In the genomic region with DNA sequence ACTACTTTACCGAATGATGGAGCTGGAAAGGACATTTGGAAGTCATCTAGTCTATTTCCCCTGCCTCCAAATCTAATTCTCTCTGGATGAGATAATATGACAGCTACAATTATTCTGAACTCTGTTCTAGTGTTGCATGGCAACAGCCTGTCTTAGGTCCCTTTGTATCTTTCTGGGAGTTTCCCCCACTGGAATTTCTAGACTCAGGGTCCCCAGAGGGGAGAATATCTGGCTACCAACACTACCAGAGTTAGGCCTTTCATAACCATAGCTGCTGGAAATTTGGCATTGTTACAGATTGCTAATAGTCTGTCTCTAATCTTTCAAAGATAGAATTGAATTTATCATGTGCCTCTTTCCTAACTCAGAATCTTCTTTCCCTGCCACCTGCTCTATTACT, we compare ENCODE assay signal across 11 cellular contexts. TPM values are rescaled to one million over a fixed set of nuclear protein-coding genes. Genes with fewer than 3 reads are reported as not detected.
DNase-seq lines count a peak whose midpoint lies in the region; ATAC-seq, FAIRE-seq and TF ChIP-seq lines count a peak whose summit lies in the region.
"Had no signal": no experiment of that assay in that cellular context is flagged by ENCODE, and none has a peak within 500 bp of the region (broad histone marks: within the 10 kb centered on the region; RNA-seq: fewer than 3 reads in every experiment).

No MANE protein-coding gene starts in this region.

- no peak for FAIRE-seq in astrocyte (lab: Jason Lieb, UNC)
- no peak for FAIRE-seq in pancreas (lab: Jason Lieb, UNC)
- no peak for FAIRE-seq in HTR-8/SVneo (lab: Jason Lieb, UNC)

- H3K27ac ChIP-seq in left ventricle myocardium inferior (replicated peaks) (peak overlapping the region; percentile 96), astrocyte (ENCODE audit: low read depth, low read length) (peak overlapping the region; percentile 50), pancreas (no peak overlapping the region)

- H3K4me1 Mint-ChIP-seq in astrocyte (ENCODE audit: low read depth, unreplicated experiment) (peaks cover 37% of the 10 kb centered on the region), naive B cell (peaks cover 65 to 83% (median 70%) of the 10 kb centered on the region in 3 donors), mesothelial cell of epicardium (peaks cover 16% of the 10 kb centered on the region)

- intact Hi-C loops in left ventricle myocardium inferior (cut with micrococcal nuclease), result no loop called here
- intact Hi-C loops in Right ventricle myocardium inferior (cut with DNase I), result no loop called here
- intact Hi-C loops in pancreas (cut with DNase I), result no loop called here

- 48 to 68% methylated on average over 1 of the region's 1 CpG for WGBS in pancreas, 2 donors

- TF ChIP-seq CTCF in left ventricle myocardium inferior (IDR thresholded peaks at IDR 0.05; ENCODE audit: borderline replicate concordance) (no peak), astrocyte (IDR thresholded peaks at IDR 0.05; ENCODE audit: insufficient read depth, low read depth, low read length) (no peak), pancreas (IDR thresholded peaks at IDR 0.05) (no peak), mesothelial cell of epicardium (IDR thresholded peaks at IDR 0.05; ENCODE audit: unreplicated experiment) (no peak)

- no peaks in the 10 kb centered on the region for H3K9me3 Mint-ChIP-seq in astrocyte (ENCODE audit: unreplicated experiment)
- H3K9me3 Mint-ChIP-seq in naive B cell, result peaks cover 0 to 2% (median 0%) of the 10 kb centered on the region in 7 donors
- H3K9me3 Mint-ChIP-seq in mesothelial cell of epicardium, result peaks cover 26% of the 10 kb centered on the region

- peak overlapping the region; percentile 55 for H3K9ac ChIP-seq in astrocyte (ENCODE audit: low read length)

- H4K20me1 ChIP-seq in astrocyte (ENCODE audit: insufficient read depth, low read length), result peaks cover 74% of the 10 kb centered on the region

- H3K36me3 ChIP-seq in left ventricle myocardium inferior (no peaks in the 10 kb centered on the region), astrocyte (ENCODE audit: insufficient read depth, low read length) (peaks cover 9% of the 10 kb centered on the region), pancreas (no peaks in the 10 kb centered on the region)

- H3K36me3 Mint-ChIP-seq in astrocyte (ENCODE audit: low read depth, unreplicated experiment), result peaks cover 5% of the 10 kb centered on the region
- peaks cover 0 to 32% of the 10 kb centered on the region in 2 donors for H3K36me3 Mint-ChIP-seq in naive B cell
- peaks cover 1% of the 10 kb centered on the region for H3K36me3 Mint-ChIP-seq in mesothelial cell of epicardium

- H3K79me2 ChIP-seq in astrocyte (ENCODE audit: insufficient read depth, low read length), result peaks cover 92% of the 10 kb centered on the region

- no peak overlapping the region for H3K27ac Mint-ChIP-seq in astrocyte (ENCODE audit: unreplicated experiment)
- peak overlapping the region in 3 of 6 donors; percentile 66 to 92 (median 80) for H3K27ac Mint-ChIP-seq in naive B cell
- H3K27ac Mint-ChIP-seq in mesothelial cell of epicardium, result no peak overlapping the region

- H3K4me3 Mint-ChIP-seq in astrocyte (ENCODE audit: unreplicated experiment), result peak overlapping the region; percentile 64
- peak overlapping the region; percentile 61 to 94 (median 73) for H3K4me3 Mint-ChIP-seq in naive B cell
- no peak overlapping the region for H3K4me3 Mint-ChIP-seq in mesothelial cell of epicardium

- H3K4me2 ChIP-seq in astrocyte (ENCODE audit: low read length), result peak overlapping the region; percentile 84

- H3K27me3 ChIP-seq in left ventricle myocardium inferior (ENCODE audit: low read depth) (no peaks in the 10 kb centered on the region), astrocyte (ENCODE audit: insufficient read depth, low read length) (no peaks in the 10 kb centered on the region), pancreas (no peaks in the 10 kb centered on the region)

- ATAC-seq in Right ventricle myocardium inferior (no peak), naive B cell (ENCODE audit: low read depth in 2 of 2) (no peak), pancreas (no peak)
- ATAC-seq: HCT116 had no signal

- H3K4me1 ChIP-seq in left ventricle myocardium inferior (peaks cover 85% of the 10 kb centered on the region), astrocyte (ENCODE audit: insufficient read depth, low read length) (peaks cover 35% of the 10 kb centered on the region), pancreas (no peaks in the 10 kb centered on the region)

- H2AFZ ChIP-seq in astrocyte (ENCODE audit: low read depth, low read length), result no peak overlapping the region

- no peaks in the 10 kb centered on the region for H3K27me3 Mint-ChIP-seq in astrocyte (ENCODE audit: low read depth, unreplicated experiment)
- H3K27me3 Mint-ChIP-seq in naive B cell, result no peaks in the 10 kb centered on the region
- H3K27me3 Mint-ChIP-seq in mesothelial cell of epicardium (ENCODE audit: low read depth), result no peaks in the 10 kb centered on the region

- DNase-seq in left ventricle myocardium inferior (no peak), Right ventricle myocardium inferior (ENCODE audit: missing footprints) (no peak), astrocyte (ENCODE audit: low read depth) (no peak), naive B cell (no peak), pancreas (no peak), inferior parietal cortex (ENCODE audit: extremely low spot score) (no peak), HTR-8/SVneo (ENCODE audit: insufficient read length, low spot score) (no peak), mesothelial cell of epicardium (ENCODE audit: low spot score in 2 of 2, unreplicated experiment in 2 of 2) (no peak)
- DNase-seq: central memory CD4-positive, alpha-beta T cell; kidney glomerular epithelial cell had no signal

- no peaks in the 10 kb centered on the region for H3K9me3 ChIP-seq in left ventricle myocardium inferior (replicated peaks)
- H3K9me3 ChIP-seq in astrocyte (ENCODE audit: insufficient read depth, low read depth, low read length), result no peaks in the 10 kb centered on the region
- no peaks in the 10 kb centered on the region for H3K9me3 ChIP-seq in pancreas

- peak overlapping the region; percentile 37 for H3K4me3 ChIP-seq in left ventricle myocardium inferior
- peak overlapping the region; percentile 45 for H3K4me3 ChIP-seq in astrocyte (ENCODE audit: insufficient read depth, low read depth, low read length)
- no peak overlapping the region for H3K4me3 ChIP-seq in pancreas

RNA-seq across cellular contexts. Expression of a gene that starts 4.5 kb away (rescaled TPM):
- 107 TPM for total RNA-seq in left ventricle myocardium inferior
- 131 TPM for total RNA-seq in Right ventricle myocardium inferior
- 356 and 369 TPM in 2 replicates for total RNA-seq in astrocyte
- polyA plus RNA-seq in naive B cell (ENCODE audit: low read depth in 6 of 6), result 100 to 1,000 TPM; 494 to 728 (median 559) TPM
- total RNA-seq in pancreas, result 10 to 100 TPM; 12.4 to 99.1 (median 25.9) TPM
- 10 to 100 TPM; 18.7 to 22.6 TPM for polyA plus RNA-seq in pancreas
- total RNA-seq in mesothelial cell of epicardium, result 87.8 to 91.2 TPM (median 88.4 TPM) in 3 replicates

Comparison
In these comparisons a context has a peak if more than half of its experiments do, and no peak if none do; other contexts are left out.
1. H3K27ac ChIP-seq: peak in left ventricle myocardium inferior (single experiment) and astrocyte (single experiment); none in pancreas (0 of 4).
2. H3K4me3 ChIP-seq: peak in left ventricle myocardium inferior (single experiment) and astrocyte (single experiment); none in pancreas (0 of 4).